Comparison of ENCODE assay signal across 39 cellular contexts in genomic region chr1:171668372-171668771, GRCh38. TPM values are rescaled to one million over a fixed set of nuclear protein-coding genes. Genes with fewer than 3 reads are reported as not detected.
"Had no signal": no experiment of that assay in that cellular context is flagged by ENCODE, and none has a peak within 500 bp of the region (broad histone marks: within the 10 kb centered on the region; RNA-seq: fewer than 3 reads in every experiment).

No MANE protein-coding gene starts in this region.

- H3K9me3 ChIP-seq: MG63 had no signal

- DNase-seq: Karpas-422, Kasumi-1, MG63, MM.1S, MV-4-11, NCI-H1048, NCI-H1092, NCI-H1092 treated with DMSO at 0.1 percent for 48 hours, NCI-H1105, NCI-H1105 treated with DMSO at 0.1 percent for 48 hours, NCI-H1417, NCI-H1417 treated with DMSO at 0.1 percent for 48 hours, NCI-H1436, NCI-H1436 treated with DMSO at 0.1 percent for 48 hours, NCI-H146, NCI-H1694, NCI-H1694 treated with DMSO at 0.1 percent for 48 hours, NCI-H187, NCI-H187 treated with DMSO at 0.1 percent for 48 hours, NCI-H1930, NCI-H2029, NCI-H2029 treated with DMSO at 0.1 percent for 48 hours, NCI-H2081, NCI-H2081 treated with DMSO at 0.1 percent for 48 hours, NCI-H2107, NCI-H2171, NCI-H2171 treated with DMSO at 0.1 percent for 48 hours, NCI-H2227 treated with DMSO at 0.1 percent for 48 hours, NCI-H226, NCI-H345, NCI-H446, NCI-H446 treated with DMSO at 0.1 percent for 48 hours, NCI-H510A, NCI-H510A treated with DMSO at 0.1 percent for 48 hours, NCI-H524 had no signal

- H3K36me3 ChIP-seq: MG63 had no signal

- H3K4me3 ChIP-seq: MG63 had no signal

- H3K27me3 ChIP-seq: MG63 had no signal

RNA-seq across cellular contexts. Expression of gene MYOC, which starts 15.9 kb away (rescaled TPM):
- total RNA-seq: LHCN-M2, M059J, MCF 10A, NCI-H460 had no signal

RNA-seq across cellular contexts. Expression of gene MYOCOS, which starts 46.3 kb away (rescaled TPM):
- total RNA-seq: LHCN-M2, M059J, NCI-H460 had no signal
